8 cellular contexts compared by ENCODE assay signal in the genomic region with DNA sequence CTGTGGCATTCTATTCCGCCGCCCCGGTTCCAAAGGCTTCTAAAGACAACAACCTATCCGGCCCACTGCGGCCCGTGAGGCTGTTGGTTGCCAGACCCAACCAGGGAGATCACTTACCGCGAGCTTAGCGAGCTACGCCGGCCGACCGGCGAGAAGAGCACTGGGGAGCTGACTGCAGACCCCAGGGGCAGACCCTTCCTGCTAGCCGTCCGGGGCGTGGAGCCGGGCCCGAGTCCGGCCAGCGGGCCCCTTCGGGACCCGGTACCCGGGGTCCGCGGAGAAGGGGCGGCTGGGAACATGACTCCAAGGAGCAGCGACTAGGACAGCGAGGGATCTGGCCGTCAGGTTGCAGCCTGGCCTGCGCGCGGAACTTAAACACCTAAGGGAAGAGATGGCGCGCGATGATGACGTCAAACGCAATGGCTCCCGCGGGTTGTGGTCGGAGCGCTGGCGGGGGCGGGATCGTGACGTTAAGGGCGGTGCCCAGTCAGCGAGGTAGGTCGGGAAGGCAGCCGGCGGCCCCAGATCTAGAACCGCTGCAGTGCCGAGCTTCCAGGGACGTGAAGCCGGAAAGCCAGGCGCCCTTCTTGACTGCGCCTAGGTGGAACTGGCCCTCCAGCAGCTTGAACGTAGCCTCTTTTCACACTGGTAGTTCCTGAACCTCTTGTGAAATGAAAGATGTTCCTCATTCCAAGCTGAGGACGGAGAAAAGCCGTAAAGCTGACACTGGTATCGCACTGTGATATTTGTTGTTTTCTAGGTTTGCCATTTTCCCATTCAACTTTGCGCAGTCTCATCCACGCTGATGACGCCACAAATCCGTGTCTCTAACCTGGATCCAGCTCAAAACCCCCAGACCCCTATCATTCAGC. TPM values are rescaled to one million over a fixed set of nuclear protein-coding genes. Genes with fewer than 3 reads are reported as not detected.
DNase-seq lines count a peak whose midpoint lies in the region; ATAC-seq, FAIRE-seq and TF ChIP-seq lines count a peak whose summit lies in the region.

A gene (minus strand): TSS at position 391 of the 872 bp plus-strand sequence. CDS start 92 bp downstream, at position 299.

- no peaks in the 10 kb centered on the region for H3K27me3 ChIP-seq in bronchial epithelial cell (ENCODE audit: control insufficient read depth, insufficient read depth, low read length)
- H3K27me3 ChIP-seq in smooth muscle cell (ENCODE audit: low read depth) = no peaks in the 10 kb centered on the region

- H3K79me2 ChIP-seq in smooth muscle cell (ENCODE audit: low read depth) = peaks cover 24% of the 10 kb centered on the region

- POLR2A ChIA-PET in AG04449 (lab: Yijun Ruan, JAX) = interaction anchor here (0.5 to 0.9 kb wide), 5 partner anchors 19 to 400 kb away, joined by 3 read pairs; a partner anchor contains a TSS

- peaks cover 2% of the 10 kb centered on the region for H3F3A ChIP-seq in smooth muscle cell (ENCODE audit: low read depth)

- 1% methylated on average over 63 of the region's 65 CpGs for WGBS in smooth muscle cell (ENCODE audit: low lambda C conversion rate)

- no peak for FAIRE-seq in bronchial epithelial cell (lab: Jason Lieb, UNC)

- H3K4me1 ChIP-seq in smooth muscle cell (ENCODE audit: low read depth) = peaks cover 5% of the 10 kb centered on the region

- TF ChIP-seq CTCF in AG04449 (IDR thresholded peaks at IDR 0.05; ENCODE audit: insufficient read depth, low read length, missing control alignments) = no peak
- TF ChIP-seq CTCF in WI38 (IDR thresholded peaks at IDR 0.05; ENCODE audit: low read depth, low read length) = no peak
- TF ChIP-seq CTCF in bronchial epithelial cell (IDR thresholded peaks at IDR 0.05; ENCODE audit: insufficient read depth, low read length, severe bottlenecking) = no peak
- no peak for TF ChIP-seq CTCF in smooth muscle cell (IDR thresholded peaks at IDR 0.05; ENCODE audit: borderline replicate concordance, insufficient read depth, poor library complexity, severe bottlenecking)

- CTCF ChIA-PET in AG04449 (lab: Yijun Ruan, JAX) = interaction anchor here (0.6 to 1.6 kb wide), 9 partner anchors 9 to 250 kb away, joined by 3 to 6 read pairs (median 3); no protein-coding TSS in a partner anchor

- H3K4me3 ChIP-seq in AG04449 (ENCODE audit: low read depth, low read length) (peak within 1 kb of the TSS; percentile 80), WI38 (ENCODE audit: low read depth, low read length) (peak within 1 kb of the TSS; percentile 97), bronchial epithelial cell (ENCODE audit: low read depth, low read length) (peak within 1 kb of the TSS; percentile 52), smooth muscle cell (peak within 1 kb of the TSS; percentile 97)

- DNase-seq in AG04449 (ENCODE audit: low read depth, low spot score) (peak; percentile 82), NCI-H2227 treated with DMSO at 0.1 percent for 48 hours (lab: John Stamatoyannopoulos, UW) (peak; percentile 99), bronchial epithelial cell (ENCODE audit: low read depth) (peak; percentile 93), iPS-NIHi11 (ENCODE audit: low spot score) (peak; percentile 98), smooth muscle cell (lab: John Stamatoyannopoulos, UW; ENCODE audit: unreplicated experiment) (peak; percentile 89)

- ATAC-seq in GM18907 (IDR thresholded peaks at IDR 0.05; ENCODE audit: unreplicated experiment) (peak; percentile 93), HG03159 (IDR thresholded peaks at IDR 0.05; ENCODE audit: unreplicated experiment) (peak; percentile 94)

- H2AFZ ChIP-seq in smooth muscle cell (ENCODE audit: low read depth) = peak within 1 kb of the TSS; percentile 94

- H3K36me3 ChIP-seq in bronchial epithelial cell (ENCODE audit: control insufficient read depth, insufficient read depth, low read length) = no peaks in the 10 kb centered on the region
- no peaks in the 10 kb centered on the region for H3K36me3 ChIP-seq in smooth muscle cell (ENCODE audit: low read depth)

- peak within 1 kb of the TSS; percentile 98 for H3K27ac ChIP-seq in smooth muscle cell (ENCODE audit: low read depth)

- peak within 1 kb of the TSS; percentile 95 for H3K4me2 ChIP-seq in smooth muscle cell

- H3K9ac ChIP-seq in smooth muscle cell (ENCODE audit: low read depth) = peak within 1 kb of the TSS; percentile 97

- no peaks in the 10 kb centered on the region for H3K9me3 ChIP-seq in smooth muscle cell (replicated peaks; ENCODE audit: low read depth)

- H4K20me1 ChIP-seq in smooth muscle cell (ENCODE audit: low read depth) = no peaks in the 10 kb centered on the region

RNA-seq across cellular contexts. Expression of the gene that starts here (rescaled TPM):
- total RNA-seq in bronchial epithelial cell (22.7 and 23.4 TPM in 2 replicates), smooth muscle cell (40.0 and 54.8 TPM in 2 replicates)
- polyA plus RNA-seq in smooth muscle cell = 14.6 and 15.5 TPM in 2 replicates

Comparison
In these comparisons a context has a peak if more than half of its experiments do, and no peak if none do; other contexts are left out.
1. Peak in every context shown above with its lines: DNase-seq, ATAC-seq, H3K4me3 ChIP-seq and H3K27ac ChIP-seq.